ENCODE assay signal across 22 cellular contexts in the genomic region with DNA sequence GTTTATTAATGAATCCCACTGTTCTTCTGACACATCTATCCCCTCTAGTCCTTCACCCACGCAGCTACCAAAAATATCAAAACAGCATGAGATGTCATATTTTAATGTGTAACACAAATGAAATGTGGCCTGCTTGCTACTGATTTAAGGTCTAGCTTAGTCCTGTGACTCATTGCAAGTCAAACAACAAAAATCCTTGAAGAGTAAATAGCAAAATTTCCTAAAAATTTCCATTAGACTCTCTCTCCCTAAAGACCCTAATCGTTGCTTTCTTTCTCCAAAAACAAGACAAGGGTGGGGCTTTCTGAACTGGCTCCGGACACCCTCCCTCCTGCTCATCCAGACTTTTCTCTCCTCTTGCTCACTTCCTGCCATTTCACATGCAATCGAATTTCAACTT.
DNase-seq lines count a peak whose midpoint lies in the region; ATAC-seq and TF ChIP-seq lines count a peak whose summit lies in the region.
"Had no signal": no experiment of that assay in that cellular context is flagged by ENCODE, and none has a peak within 500 bp of the region (broad histone marks: within the 10 kb centered on the region; RNA-seq: fewer than 3 reads in every experiment).

No MANE protein-coding gene starts in this region.

- H3K4me3 ChIP-seq in osteoblast (ENCODE audit: insufficient read depth, low read length) (no peak overlapping the region), tibial artery (no peak overlapping the region), colonic mucosa (no peak overlapping the region)
- H3K4me3 ChIP-seq: HAP-1, thoracic aorta had no signal

- H3K27me3 ChIP-seq in osteoblast (ENCODE audit: insufficient read depth, low read length) (no peaks in the 10 kb centered on the region), tibial artery (no peaks in the 10 kb centered on the region), colonic mucosa (no peaks in the 10 kb centered on the region)

- DNase-seq in AG20443 (ENCODE audit: low spot score) = peak; percentile 46
- peak; percentile 20 for DNase-seq in LHCN-M2 (ENCODE audit: low read depth)
- DNase-seq in dedifferentiated amniotic fluid mesenchymal stem cell (ENCODE audit: extremely low spot score) = peak; percentile 58
- peak; percentile 71 for DNase-seq in osteoblast (ENCODE audit: insufficient read length, low spot score, missing footprints)
- no peak for DNase-seq in NCI-H1105 treated with DMSO at 0.1 percent for 48 hours (lab: John Stamatoyannopoulos, UW)
- no peak for DNase-seq in tibial artery
- no peak for DNase-seq in colonic mucosa
- DNase-seq: activated naive CD8-positive, alpha-beta T cell treated with anti-CD3 and anti-CD28 coated beads for 36 hours; AML-193; DMS53; NCI-H1436 treated with DMSO at 0.1 percent for 48 hours; NCI-H69; stimulated activated CD4-positive, alpha-beta T cell treated with anti-CD3 and anti-CD28 coated beads, Interleukin-1b, Interleukin-23, amount 100 ng/mL, for 48 hours; stimulated activated naive B cell treated with anti-CD40 and anti-IgM and Interleukin-4, amounts not matched to agents 10 μg/mL and 1 μg/mL and 100 μg/mL, for 72 hours had no signal

- peak overlapping the region; percentile 31 for H2AFZ ChIP-seq in osteoblast (ENCODE audit: low read length)
- H2AFZ ChIP-seq: parathyroid adenoma had no signal

- H3K4me1 ChIP-seq in osteoblast (ENCODE audit: insufficient read depth, low read length) (peaks cover 21% of the 10 kb centered on the region), tibial artery (peaks cover 0 to 6% (median 4%) of the 10 kb centered on the region in 4 donors), colonic mucosa (no peaks in the 10 kb centered on the region)

- TF ChIP-seq CTCF in osteoblast (IDR thresholded peaks at IDR 0.05; ENCODE audit: extremely low read depth, low read depth, low read length) = no peak
- no peak for TF ChIP-seq CTCF in tibial artery (IDR thresholded peaks at IDR 0.05)
- TF ChIP-seq CTCF in colonic mucosa (IDR thresholded peaks at IDR 0.05) = no peak

- H3K9me3 ChIP-seq in osteoblast (ENCODE audit: low read depth, low read length) = no peaks in the 10 kb centered on the region
- H3K9me3 ChIP-seq in tibial artery = no peaks in the 10 kb centered on the region
- H3K9me3 ChIP-seq in colonic mucosa = no peaks in the 10 kb centered on the region
- H3K9me3 ChIP-seq: HAP-1, thoracic aorta had no signal

- H3K36me3 ChIP-seq in osteoblast (ENCODE audit: insufficient read depth, low read length) = no peaks in the 10 kb centered on the region
- no peaks in the 10 kb centered on the region for H3K36me3 ChIP-seq in tibial artery
- no peaks in the 10 kb centered on the region for H3K36me3 ChIP-seq in colonic mucosa
- H3K36me3 ChIP-seq: HAP-1, thoracic aorta had no signal

- no peak overlapping the region for H3K27ac ChIP-seq in osteoblast (ENCODE audit: low read depth, low read length)
- no peak overlapping the region for H3K27ac ChIP-seq in tibial artery
- no peak overlapping the region for H3K27ac ChIP-seq in colonic mucosa
- H3K27ac ChIP-seq: parathyroid adenoma, thoracic aorta had no signal

- H4K20me1 ChIP-seq in osteoblast (ENCODE audit: insufficient read depth, low read length) = no peaks in the 10 kb centered on the region

- peak overlapping the region; percentile 13 for H3K4me2 ChIP-seq in osteoblast (ENCODE audit: insufficient read depth, low read length)

- no peaks in the 10 kb centered on the region for H3K79me2 ChIP-seq in osteoblast (ENCODE audit: insufficient read depth, low read length)
- H3K79me2 ChIP-seq: parathyroid adenoma had no signal

- ATAC-seq in HG03175 (IDR thresholded peaks at IDR 0.05; ENCODE audit: unreplicated experiment) = no peak
- ATAC-seq: left lobe of liver; natural killer cell treated with Interleukin-12 subunit alpha and Interleukin-12 subunit beta and Interleukin-15 and Interleukin-18, amount 100 ng/mL, for 72 hours; Right ventricle myocardium inferior; sciatic nerve had no signal

- intact Hi-C loops in tibial artery (cut with DNase I; ENCODE audit: low total_unique reads) (loop anchor here (10.0 kb wide), 3 partner anchors 121 to 831 kb away; no protein-coding TSS in a partner anchor), colonic mucosa (cut with DNase I) (loop anchor here (10.0 kb wide), 3 partner anchors 281 to 991 kb away; no protein-coding TSS in a partner anchor)

- no peak overlapping the region for H3K9ac ChIP-seq in colonic mucosa (ENCODE audit: low read depth in 2 of 2, low read length in 2 of 2)
- H3K9ac ChIP-seq: parathyroid adenoma had no signal

Comparison
In these comparisons a context has a peak if more than half of its experiments do, and no peak if none do; other contexts are left out.
1. DNase-seq: peak in AG20443 (single experiment), LHCN-M2 (single experiment), dedifferentiated amniotic fluid mesenchymal stem cell (single experiment) and osteoblast (single experiment); none in NCI-H1105 treated with DMSO at 0.1 percent for 48 hours (single experiment), tibial artery (0 of 2) and colonic mucosa (single experiment).